Comparison of ENCODE assay signal across 18 cellular contexts in the genomic region with DNA sequence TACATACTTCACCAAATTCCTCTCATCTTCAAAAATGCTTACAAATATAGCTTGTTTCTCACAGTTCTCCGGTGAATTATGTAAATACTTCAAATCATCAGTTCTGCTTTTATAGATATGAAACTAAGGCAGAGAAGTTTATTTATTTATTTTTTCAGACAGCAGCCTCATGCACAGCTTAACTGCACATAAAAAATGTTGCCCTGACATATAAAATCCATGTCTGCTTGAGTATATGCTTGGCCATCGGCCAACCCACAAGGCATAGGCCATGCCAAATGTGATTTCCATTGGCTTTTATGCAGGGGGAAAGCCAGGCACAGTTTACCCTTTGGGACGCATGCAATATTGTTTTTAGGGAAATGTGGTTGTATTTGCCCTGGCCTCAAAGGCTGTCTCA. TPM values are rescaled to one million over a fixed set of nuclear protein-coding genes. Genes with fewer than 3 reads are reported as not detected.
DNase-seq lines count a peak whose midpoint lies in the region; ATAC-seq and TF ChIP-seq lines count a peak whose summit lies in the region.
"Had no signal": no experiment of that assay in that cellular context is flagged by ENCODE, and none has a peak within 500 bp of the region (broad histone marks: within the 10 kb centered on the region; RNA-seq: fewer than 3 reads in every experiment).

No MANE protein-coding gene starts in this region.

- H3K79me2 ChIP-seq in GM23248 (ENCODE audit: insufficient read depth) = no peaks in the 10 kb centered on the region

- ATAC-seq in GM21367 (IDR thresholded peaks at IDR 0.05; ENCODE audit: unreplicated experiment) = no peak
- no peak for ATAC-seq in GM18907 (IDR thresholded peaks at IDR 0.05; ENCODE audit: unreplicated experiment)
- ATAC-seq: natural killer cell treated with Interleukin-12 subunit alpha and Interleukin-12 subunit beta and Interleukin-15 and Interleukin-18, amount 100 ng/mL, for 72 hours had no signal

- 88% methylated on average over 3 of the region's 3 CpGs for WGBS in GM23248 (ENCODE audit: low coverage in 1 of 2, low lambda C conversion rate in 2 of 2, missing lambda C conversion rate in 2 of 2), 2 experiments

- no peak overlapping the region for H3K27ac ChIP-seq in GM23248
- H3K27ac ChIP-seq: adrenal gland, esophagus muscularis mucosa, left ventricle myocardium inferior, transverse colon had no signal

- no peak overlapping the region for H3K4me2 ChIP-seq in GM23248 (ENCODE audit: unreplicated experiment)

- no peaks in the 10 kb centered on the region; the same call in 1 of the 2 replicates for H3K9me2 ChIP-seq in GM23248 (ENCODE audit: insufficient read depth)

- no peaks in the 10 kb centered on the region for H3K9me3 ChIP-seq in GM23248 (ENCODE audit: low read depth)
- no peaks in the 10 kb centered on the region for H3K9me3 ChIP-seq in MG63
- H3K9me3 ChIP-seq: adrenal gland, esophagus muscularis mucosa, left ventricle myocardium inferior, transverse colon had no signal

- H3K9ac ChIP-seq in GM23248 = no peak overlapping the region

- DNase-seq in GM23248 (peak; percentile 34), MG63 (peak; percentile 46), astrocyte of the spinal cord (ENCODE audit: low read depth, low spot score) (peak; percentile 42), myocyte (ENCODE audit: low read depth) (peak; percentile 7), GM20000 (ENCODE audit: low spot score) (no peak)
- DNase-seq: activated CD4-positive, alpha-beta T cell treated with anti-CD3 and anti-CD28 coated beads, Interleukin-2, amount 10 ng/mL, durations not matched to agents 24 days and 14 days; activated T-cell treated with anti-CD3 and anti-CD28 coated beads, Interleukin-2, amount 50 U/mL, for 1 hour; adrenal gland; left ventricle myocardium inferior; NCI-H1048; NCI-H510A treated with DMSO at 0.1 percent for 48 hours; stimulated activated CD8-positive, alpha-beta memory T cell treated with anti-CD3 and anti-CD28 coated beads, Interleukin-4, amount 100 ng/mL, for 48 hours; T-helper 2 cell; transverse colon had no signal

- TF ChIP-seq CTCF in astrocyte of the spinal cord (IDR thresholded peaks at IDR 0.05; ENCODE audit: low read depth, low read length) = no peak
- TF ChIP-seq CTCF in GM20000 (IDR thresholded peaks at IDR 0.05; ENCODE audit: extremely low read depth, missing control alignments) = no peak

- H3K36me3 ChIP-seq in GM23248 (ENCODE audit: low read depth) (no peaks in the 10 kb centered on the region), MG63 (no peaks in the 10 kb centered on the region)
- H3K36me3 ChIP-seq: adrenal gland, esophagus muscularis mucosa, left ventricle myocardium inferior, transverse colon had no signal

- peaks cover 18% of the 10 kb centered on the region for H3K4me1 ChIP-seq in GM23248 (ENCODE audit: insufficient read depth)
- H3K4me1 ChIP-seq: left ventricle myocardium inferior had no signal

- in situ Hi-C loops in GM23248 (cut with MboI) (no loop called here), astrocyte of the spinal cord (cut with HindIII; ENCODE audit: low sequenced_read_pairs) (no loop called here)

- H3F3A ChIP-seq in GM23248 (ENCODE audit: insufficient read depth) = peaks cover 10% of the 10 kb centered on the region

- no peaks in the 10 kb centered on the region for H3K27me3 ChIP-seq in GM23248 (replicated peaks; ENCODE audit: insufficient read depth)
- H3K27me3 ChIP-seq in MG63 = no peaks in the 10 kb centered on the region
- H3K27me3 ChIP-seq: adrenal gland, esophagus muscularis mucosa, transverse colon had no signal

- H3K4me3 ChIP-seq in GM23248 (no peak overlapping the region), MG63 (no peak overlapping the region), astrocyte of the spinal cord (ENCODE audit: low read depth, low read length) (no peak overlapping the region)
- H3K4me3 ChIP-seq: adrenal gland, esophagus muscularis mucosa, left ventricle myocardium inferior, transverse colon had no signal

- no peaks in the 10 kb centered on the region for H4K20me1 ChIP-seq in GM23248 (ENCODE audit: insufficient read depth)

- H2AFZ ChIP-seq in GM23248 = no peak overlapping the region

RNA-seq across cellular contexts. Expression of a gene that starts 57.3 kb away (rescaled TPM):
- total RNA-seq in GM23248 (2014; rRNA removed; shearing (Covaris generic)) = 39.0 and 41.9 TPM in 2 replicates
- polyA plus RNA-seq in GM23248 (2016; fragmentation: Nextera tagmentation; extraction: Ambion mirVana) = 39.4 and 40.4 TPM in 2 replicates
- 23.8 and 26.2 TPM in 2 replicates for total RNA-seq in MG63 (2014; rRNA removed; shearing (Covaris generic); ENCODE audit: low replicate concordance)
- 30.4 and 51.2 TPM in 2 replicates for total RNA-seq in myocyte
- 10.4 TPM for polyA plus RNA-seq in myocyte (2012)
